1 cellular context compared by ENCODE assay signal in genomic region chr5:143374496-143375217, GRCh38.
TF ChIP-seq lines count a peak whose summit lies in the region.

No MANE protein-coding gene starts in this region.

TF ChIP-seq in GM12878, 131 proteins besides CTCF, POLR2A, EP300 and RAD21:
- TF ChIP-seq JUNB (IDR thresholded peaks at IDR 0.05) (peak; percentile 58), RUNX3 (IDR thresholded peaks at IDR 0.05; ENCODE audit: low read length) (peak; percentile 36; the same call in 1 of the 2 replicates), RAD51 (IDR thresholded peaks at IDR 0.05) (no peak), TARDBP (IDR thresholded peaks at IDR 0.05; ENCODE audit: borderline replicate concordance) (no peak), SREBF2 (IDR thresholded peaks at IDR 0.05; ENCODE audit: low read length) (no peak)
TF ChIP-seq in GM12878: peak in this region for 2.
